8 cellular contexts compared by ENCODE assay signal in genomic region chr2:223956267-223956666, GRCh38. TPM values are rescaled to one million over a fixed set of nuclear protein-coding genes. Genes with fewer than 3 reads are reported as not detected.
DNase-seq lines count a peak whose midpoint lies in the region; ATAC-seq and TF ChIP-seq lines count a peak whose summit lies in the region.

No MANE protein-coding gene starts in this region.

- no peak for TF ChIP-seq CTCF in H9 (conservative IDR thresholded peaks at IDR 0.05)

- ATAC-seq in CD4-positive, CD25-positive, alpha-beta regulatory T cell (ENCODE audit: low read depth in 2 of 2) = no peak
- no peak for ATAC-seq in naive B cell (ENCODE audit: low read depth in 2 of 2)

- H4K91ac ChIP-seq in H9 (ENCODE audit: insufficient read length, low read depth, low read length) = no peak overlapping the region

- H3K4me3 ChIP-seq in CD4-positive, CD25-positive, alpha-beta regulatory T cell (ENCODE audit: low read depth, low read length) = peak overlapping the region; percentile 98

- H3K23me2 ChIP-seq in H9 (ENCODE audit: insufficient read length, low read depth, low read length, poor library complexity, severe bottlenecking) = no peaks in the 10 kb centered on the region

- H3K36me3 ChIP-seq in CD4-positive, CD25-positive, alpha-beta regulatory T cell (ENCODE audit: control insufficient read depth, insufficient read depth, low read length) = peaks cover 9% of the 10 kb centered on the region

- no peaks in the 10 kb centered on the region for H3K27me3 ChIP-seq in CD4-positive, CD25-positive, alpha-beta regulatory T cell (ENCODE audit: control insufficient read depth, insufficient read depth, low read length)
- no peaks in the 10 kb centered on the region for H3K27me3 ChIP-seq in H9 (ENCODE audit: insufficient read depth, low read length)

- peaks cover 0 to 3% (median 0%) of the 10 kb centered on the region in 7 donors for H3K9me3 Mint-ChIP-seq in CD4-positive, CD25-positive, alpha-beta regulatory T cell
- no peaks in the 10 kb centered on the region for H3K9me3 Mint-ChIP-seq in H9
- H3K9me3 Mint-ChIP-seq in activated T-helper 1 cell treated with anti-CD3 and anti-CD28 coated beads, Interleukin-12 subunit alpha, Interleukin-12 subunit beta, Interleukin-2, Interleukin-4 antibody, amounts not matched to agents 30 ng/mL and 10 ng/mL and 1 ng/mL, durations not matched to agents 14 hours and 24 hours and 36 hours = no peaks in the 10 kb centered on the region
- H3K9me3 Mint-ChIP-seq in naive B cell = no peaks in the 10 kb centered on the region

- no peak overlapping the region for H3K4me2 ChIP-seq in H9 (ENCODE audit: insufficient read depth, insufficient read length, low read length)

- H3K27ac ChIP-seq in CD4-positive, CD25-positive, alpha-beta regulatory T cell (ENCODE audit: insufficient read depth, low read length, poor library complexity, severe bottlenecking) = peak overlapping the region; percentile 73
- H3K27ac ChIP-seq in H9 (ENCODE audit: insufficient read length, low read depth, low read length) = no peak overlapping the region

- H3K4me3 Mint-ChIP-seq in CD4-positive, CD25-positive, alpha-beta regulatory T cell = peak overlapping the region; percentile 87 to 100 (median 96)
- H3K4me3 Mint-ChIP-seq in H9 (peak overlapping the region in 1 of 2 experiments; percentile 8; a peak in 3 of 5 replicates), naive B cell (peak overlapping the region in 7 of 8 donors; percentile 27 to 99 (median 86))
- peak overlapping the region; percentile 57 for H3K4me3 Mint-ChIP-seq in activated T-helper 1 cell treated with anti-CD3 and anti-CD28 coated beads, Interleukin-12 subunit alpha, Interleukin-12 subunit beta, Interleukin-2, Interleukin-4 antibody, amounts not matched to agents 30 ng/mL and 10 ng/mL and 1 ng/mL, durations not matched to agents 14 hours and 24 hours and 36 hours

- no peak for DNase-seq in CD4-positive, CD25-positive, alpha-beta regulatory T cell
- DNase-seq in H9 (no peak), naive B cell (no peak), GM03348 (ENCODE audit: low spot score) (no peak), nucleus accumbens (lab: John Stamatoyannopoulos, UW) (no peak)
- DNase-seq in activated T-helper 1 cell treated with anti-CD3 and anti-CD28 coated beads, Interleukin-12 subunit alpha, Interleukin-12 subunit beta, Interleukin-2, Interleukin-4 antibody, amounts not matched to agents 30 ng/mL and 10 ng/mL and 1 ng/mL, durations not matched to agents 14 hours and 24 hours and 36 hours (ENCODE audit: low spot score) = no peak
- no peak for DNase-seq in stimulated activated CD4-positive, alpha-beta T cell treated with anti-CD3 and anti-CD28 coated beads, Interleukin-4, amount 100 ng/mL, for 24 hours
- no peak for DNase-seq in stimulated activated CD4-positive, alpha-beta T cell treated with anti-CD3 and anti-CD28 coated beads, Interleukin-2, amount 100 ng/mL, for 24 hours

- peaks cover 4% of the 10 kb centered on the region for H3K27me3 Mint-ChIP-seq in CD4-positive, CD25-positive, alpha-beta regulatory T cell
- H3K27me3 Mint-ChIP-seq in H9 (ENCODE audit: low read depth) = peaks cover 3% of the 10 kb centered on the region
- no peaks in the 10 kb centered on the region for H3K27me3 Mint-ChIP-seq in activated T-helper 1 cell treated with anti-CD3 and anti-CD28 coated beads, Interleukin-12 subunit alpha, Interleukin-12 subunit beta, Interleukin-2, Interleukin-4 antibody, amounts not matched to agents 30 ng/mL and 10 ng/mL and 1 ng/mL, durations not matched to agents 14 hours and 24 hours and 36 hours (ENCODE audit: insufficient read depth)
- no peaks in the 10 kb centered on the region for H3K27me3 Mint-ChIP-seq in naive B cell

- H3K36me3 Mint-ChIP-seq in CD4-positive, CD25-positive, alpha-beta regulatory T cell = peaks cover 15% of the 10 kb centered on the region
- H3K36me3 Mint-ChIP-seq in H9 (ENCODE audit: insufficient read depth in 1 of 3, low read depth in 3 of 3) = peaks cover 5 to 21% (median 14%) of the 10 kb centered on the region in 3 experiments; a peak in 5 of 7 replicates
- peaks cover 14% of the 10 kb centered on the region for H3K36me3 Mint-ChIP-seq in activated T-helper 1 cell treated with anti-CD3 and anti-CD28 coated beads, Interleukin-12 subunit alpha, Interleukin-12 subunit beta, Interleukin-2, Interleukin-4 antibody, amounts not matched to agents 30 ng/mL and 10 ng/mL and 1 ng/mL, durations not matched to agents 14 hours and 24 hours and 36 hours (ENCODE audit: low read depth)
- H3K36me3 Mint-ChIP-seq in naive B cell = peaks cover 2 to 11% of the 10 kb centered on the region in 2 donors

- no peak overlapping the region for H2BK20ac ChIP-seq in H9 (ENCODE audit: low read depth, low read length, poor library complexity, severe bottlenecking)

- H2AFZ ChIP-seq in H9 (ENCODE audit: low read length) = peak overlapping the region; percentile 90

- no peak overlapping the region for H2BK15ac ChIP-seq in H9 (ENCODE audit: low read depth, low read length)

- WGBS in H9 (ENCODE audit: extremely low coverage, insufficient read length, low lambda C conversion rate) = no CpG with 5 or more reads among the region's 4 CpGs

- no peak overlapping the region for H3K14ac ChIP-seq in H9 (ENCODE audit: insufficient read depth, low read length)

- no peak overlapping the region for H3K23ac ChIP-seq in H9 (ENCODE audit: insufficient read length, low read depth, low read length)

- no peak overlapping the region for H2BK5ac ChIP-seq in H9 (ENCODE audit: insufficient read length, low read length)

- no peak overlapping the region for H4K5ac ChIP-seq in H9 (ENCODE audit: insufficient read length, low read depth, low read length)

- no peak overlapping the region for H3K56ac ChIP-seq in H9 (ENCODE audit: insufficient read length, low read depth, low read length)

- H2AK5ac ChIP-seq in H9 (ENCODE audit: insufficient read length, low read length) = no peak overlapping the region

- peak overlapping the region; percentile 31 for H3K18ac ChIP-seq in H9 (ENCODE audit: insufficient read length, low read depth, low read length)

- H3K4me1 ChIP-seq in CD4-positive, CD25-positive, alpha-beta regulatory T cell (ENCODE audit: control insufficient read depth, insufficient read depth, low read length, poor library complexity, severe bottlenecking) = peaks cover 45% of the 10 kb centered on the region
- peaks cover 4% of the 10 kb centered on the region; the same call in 1 of the 2 replicates for H3K4me1 ChIP-seq in H9 (ENCODE audit: insufficient read depth, low read length)

- no peak overlapping the region for H2BK12ac ChIP-seq in H9 (ENCODE audit: insufficient read length, low read depth, low read length)

- H3K79me2 ChIP-seq in H9 (ENCODE audit: insufficient read depth, low read length) = peaks cover 24% of the 10 kb centered on the region; the same call in 1 of the 2 replicates

- no peak overlapping the region for H3T11ph ChIP-seq in H9 (ENCODE audit: low read length)

- peaks cover 32 to 66% (median 51%) of the 10 kb centered on the region in 4 donors for H3K4me1 Mint-ChIP-seq in CD4-positive, CD25-positive, alpha-beta regulatory T cell
- H3K4me1 Mint-ChIP-seq in H9 = peaks cover 41 to 52% of the 10 kb centered on the region in 2 experiments
- peaks cover 76% of the 10 kb centered on the region for H3K4me1 Mint-ChIP-seq in activated T-helper 1 cell treated with anti-CD3 and anti-CD28 coated beads, Interleukin-12 subunit alpha, Interleukin-12 subunit beta, Interleukin-2, Interleukin-4 antibody, amounts not matched to agents 30 ng/mL and 10 ng/mL and 1 ng/mL, durations not matched to agents 14 hours and 24 hours and 36 hours (ENCODE audit: low read depth)
- H3K4me1 Mint-ChIP-seq in naive B cell = peaks cover 31 to 60% (median 34%) of the 10 kb centered on the region in 3 donors

- peak overlapping the region; percentile 70 to 98 (median 74) for H3K27ac Mint-ChIP-seq in CD4-positive, CD25-positive, alpha-beta regulatory T cell
- H3K27ac Mint-ChIP-seq in H9 = no peak overlapping the region
- H3K27ac Mint-ChIP-seq in activated T-helper 1 cell treated with anti-CD3 and anti-CD28 coated beads, Interleukin-12 subunit alpha, Interleukin-12 subunit beta, Interleukin-2, Interleukin-4 antibody, amounts not matched to agents 30 ng/mL and 10 ng/mL and 1 ng/mL, durations not matched to agents 14 hours and 24 hours and 36 hours = peak overlapping the region; percentile 86
- H3K27ac Mint-ChIP-seq in naive B cell = peak overlapping the region in 4 of 6 donors; percentile 64 to 99 (median 97)

- H2BK120ac ChIP-seq in H9 (ENCODE audit: low read depth, low read length, poor library complexity, severe bottlenecking) = no peak overlapping the region

- no peaks in the 10 kb centered on the region for H3K9me3 ChIP-seq in CD4-positive, CD25-positive, alpha-beta regulatory T cell (ENCODE audit: control insufficient read depth in 2 of 2, low read length in 2 of 2)
- H3K9me3 ChIP-seq in H9 (ENCODE audit: control insufficient read depth, low read depth, low read length) = no peaks in the 10 kb centered on the region

- intact Hi-C loops in activated T-helper 1 cell treated with anti-CD3 and anti-CD28 coated beads, Interleukin-12 subunit alpha, Interleukin-12 subunit beta, Interleukin-2, Interleukin-4 antibody, amounts not matched to agents 30 ng/mL and 10 ng/mL and 1 ng/mL, durations not matched to agents 14 hours and 24 hours and 36 hours (cut with micrococcal nuclease) = loop anchor here (5.0 to 10.0 kb wide), 4 partner anchors 59 to 1299 kb away; partner anchors contain the start of gene FARSB

- H4K8ac ChIP-seq in H9 (replicated peaks; ENCODE audit: insufficient read length, low read depth, low read length) = no peak overlapping the region

- no peaks in the 10 kb centered on the region for H3K79me1 ChIP-seq in H9 (ENCODE audit: insufficient read depth, low read depth, low read length, poor library complexity, severe bottlenecking)

- no peak overlapping the region for H3K9ac ChIP-seq in H9 (ENCODE audit: extremely low read depth, insufficient read length, low read length)

- H3K4ac ChIP-seq in H9 (ENCODE audit: low read depth, low read length) = no peak overlapping the region

- no peaks in the 10 kb centered on the region for H4K20me1 ChIP-seq in H9 (ENCODE audit: control insufficient read depth, insufficient read depth, insufficient read length)

RNA-seq across cellular contexts. Expression of gene MRPL44, which starts 1.0 kb away (rescaled TPM):
- total RNA-seq in CD4-positive, CD25-positive, alpha-beta regulatory T cell = 27.4 TPM
- 10 to 100 TPM; 36.6 to 46.5 (median 41.8) TPM for polyA plus RNA-seq in CD4-positive, CD25-positive, alpha-beta regulatory T cell
- 46.1 and 47.8 TPM in 2 replicates for total RNA-seq in H9 (2021)
- total RNA-seq in activated T-helper 1 cell treated with anti-CD3 and anti-CD28 coated beads, Interleukin-12 subunit alpha, Interleukin-12 subunit beta, Interleukin-2, Interleukin-4 antibody, amounts not matched to agents 30 ng/mL and 10 ng/mL and 1 ng/mL, durations not matched to agents 14 hours and 24 hours and 36 hours = 32.7 and 35.0 TPM in 2 replicates
- polyA plus RNA-seq in naive B cell (ENCODE audit: low read depth in 6 of 6) = 10 to 100 TPM; 34.4 to 52.3 (median 38.6) TPM

RNA-seq across cellular contexts. Expression of gene WDFY1, which starts 11.1 kb away (rescaled TPM):
- 67.1 TPM for total RNA-seq in CD4-positive, CD25-positive, alpha-beta regulatory T cell
- polyA plus RNA-seq in CD4-positive, CD25-positive, alpha-beta regulatory T cell = 10 to 100 TPM; 24.9 to 37.7 (median 26.0) TPM
- total RNA-seq in H9 (2021) = 54.1 and 55.7 TPM in 2 replicates
- 17.9 and 21.8 TPM in 2 replicates for total RNA-seq in activated T-helper 1 cell treated with anti-CD3 and anti-CD28 coated beads, Interleukin-12 subunit alpha, Interleukin-12 subunit beta, Interleukin-2, Interleukin-4 antibody, amounts not matched to agents 30 ng/mL and 10 ng/mL and 1 ng/mL, durations not matched to agents 14 hours and 24 hours and 36 hours
- 10 to 100 TPM; 12.6 to 39.2 (median 25.3) TPM for polyA plus RNA-seq in naive B cell (ENCODE audit: low read depth in 6 of 6)

Comparison
In these comparisons a context has a peak if more than half of its experiments do, and no peak if none do; other contexts are left out.
1. H3K27ac Mint-ChIP-seq: peak in CD4-positive, CD25-positive, alpha-beta regulatory T cell (3 of 3), activated T-helper 1 cell treated with anti-CD3 and anti-CD28 coated beads, Interleukin-12 subunit alpha, Interleukin-12 subunit beta, Interleukin-2, Interleukin-4 antibody, amounts not matched to agents 30 ng/mL and 10 ng/mL and 1 ng/mL, durations not matched to agents 14 hours and 24 hours and 36 hours (single experiment) and naive B cell (4 of 6); none in H9 (0 of 3).